Comparison of ENCODE assay signal across 16 cellular contexts in the genomic region with DNA sequence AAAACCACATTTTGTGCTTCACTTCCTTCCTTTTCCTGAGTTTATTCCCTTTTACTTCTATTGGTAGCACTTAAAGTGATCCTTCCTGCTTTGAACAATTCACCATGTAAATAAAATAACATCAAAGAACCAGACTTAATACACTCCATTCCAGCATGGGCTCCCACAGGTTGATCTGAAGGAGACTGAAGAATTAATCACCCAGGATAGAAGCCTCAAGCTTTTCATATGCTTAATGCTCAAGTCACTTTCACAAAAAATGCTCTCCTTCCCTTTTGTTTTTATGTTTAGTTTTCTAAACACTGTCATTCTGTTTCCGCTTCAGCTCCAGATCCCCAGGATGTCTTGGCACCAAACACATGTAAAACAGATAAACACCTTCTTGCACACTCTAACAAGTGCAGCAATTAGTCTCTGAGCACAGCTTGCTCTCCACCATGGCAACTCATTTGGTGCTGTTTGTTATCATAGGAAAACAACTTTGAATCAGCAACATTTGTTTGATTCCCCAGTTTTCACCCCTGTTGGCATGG. TPM values are rescaled to one million over a fixed set of nuclear protein-coding genes. Genes with fewer than 3 reads are reported as not detected.
"Had no signal": no experiment of that assay in that cellular context is flagged by ENCODE, and none has a peak within 500 bp of the region (broad histone marks: within the 10 kb centered on the region; RNA-seq: fewer than 3 reads in every experiment).

No MANE protein-coding gene starts in this region.

- H3K4me2 ChIP-seq: hepatocyte had no signal

- H3K4me3 ChIP-seq: body of pancreas, hepatocyte, right atrium auricular region, tibial nerve had no signal

- DNase-seq: activated B cell treated with CpG ODN at 0.5 μM for 24 hours; activated CD4-positive, alpha-beta memory T cell treated with anti-CD3 and anti-CD28 coated beads for 36 hours; activated CD4-positive, alpha-beta T cell treated with anti-CD3 and anti-CD28 coated beads for 4 hours; activated naive CD4-positive, alpha-beta T cell treated with Interleukin-2 at 50 U/mL for 16 hours; activated naive CD8-positive, alpha-beta T cell treated with anti-CD3 and anti-CD28 coated beads, Interleukin-2, amount 10 ng/mL, durations not matched to agents 7 days and 5 days; activated T-cell treated with anti-CD3 and anti-CD28 coated beads for 4 hours; body of pancreas; effector memory CD8-positive, alpha-beta T cell; foreskin keratinocyte; stimulated activated CD4-positive, alpha-beta T cell treated with anti-CD3 and anti-CD28 coated beads, Interleukin-2, amount 100 ng/mL, for 24 hours; stimulated activated naive CD4-positive, alpha-beta T cell treated with Interleukin-2 at 50 U/mL for 16 hours had no signal

- H3K4me1 ChIP-seq: body of pancreas, foreskin keratinocyte, right atrium auricular region, tibial nerve had no signal

- H3K27ac ChIP-seq: body of pancreas, epithelial cell of prostate, foreskin keratinocyte, hepatocyte, right atrium auricular region, tibial nerve had no signal

- H3K36me3 ChIP-seq: right atrium auricular region, tibial nerve had no signal

- H3K27me3 ChIP-seq: body of pancreas, foreskin keratinocyte, hepatocyte, right atrium auricular region, tibial nerve had no signal

- ATAC-seq: body of pancreas; effector memory CD8-positive, alpha-beta T cell; foreskin keratinocyte had no signal

- H2AFZ ChIP-seq: hepatocyte had no signal

- H3K79me2 ChIP-seq: hepatocyte had no signal

RNA-seq across cellular contexts. Expression of gene DMRTA1, which starts 37.0 kb away (rescaled TPM):
- total RNA-seq: activated B cell treated with CpG ODN at 0.5 μM for 24 hours; activated CD4-positive, alpha-beta memory T cell treated with anti-CD3 and anti-CD28 coated beads for 36 hours; activated naive CD8-positive, alpha-beta T cell treated with anti-CD3 and anti-CD28 coated beads, Interleukin-2, amount 10 ng/mL, durations not matched to agents 7 days and 5 days; activated T-helper 1 cell treated with anti-CD3 and anti-CD28 coated beads, Interleukin-12 subunit alpha, Interleukin-12 subunit beta, Interleukin-2, Interleukin-4 antibody, amounts not matched to agents 30 ng/mL and 10 ng/mL and 1 ng/mL, durations not matched to agents 14 hours and 24 hours and 36 hours had no signal
